ENCODE assay signal across 10 cellular contexts in the genomic region with DNA sequence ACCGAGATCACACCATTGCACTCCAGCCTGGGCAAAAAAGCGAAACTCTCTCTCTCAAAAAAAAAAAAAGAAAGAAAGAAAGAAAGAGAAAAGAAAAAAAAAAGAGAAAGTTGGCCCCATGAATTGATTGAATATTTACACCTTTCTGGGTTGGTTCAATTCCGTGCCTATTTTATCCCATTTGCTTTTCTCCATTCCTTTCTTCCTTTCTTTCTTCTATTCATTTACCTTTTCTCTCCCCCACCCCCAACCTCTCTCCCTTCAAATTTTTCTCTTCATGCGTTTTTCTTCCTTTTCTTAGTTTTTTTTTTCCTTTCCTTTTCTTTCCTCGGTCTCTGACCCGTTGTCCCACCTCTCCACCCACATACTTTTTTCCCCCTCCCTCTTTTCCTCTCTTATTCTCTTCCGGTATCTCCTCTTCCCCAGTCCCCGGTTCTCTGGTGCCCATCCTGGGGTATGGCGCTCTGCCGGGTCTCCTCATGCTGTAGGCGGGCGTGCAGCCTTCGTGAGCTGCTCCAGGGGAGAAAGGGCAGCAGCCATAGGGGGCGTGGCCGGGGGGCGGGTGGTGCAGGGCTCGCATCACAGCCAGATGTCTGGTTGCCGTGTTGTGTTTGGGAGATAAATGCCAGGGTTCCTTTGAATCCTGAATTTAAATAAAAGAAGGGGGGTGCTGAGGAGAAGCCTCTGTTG. TPM values are rescaled to one million over a fixed set of nuclear protein-coding genes. Genes with fewer than 3 reads are reported as not detected.
DNase-seq lines count a peak whose midpoint lies in the region; ATAC-seq, FAIRE-seq and TF ChIP-seq lines count a peak whose summit lies in the region.
"Had no signal": no experiment of that assay in that cellular context is flagged by ENCODE, and none has a peak within 500 bp of the region (broad histone marks: within the 10 kb centered on the region; RNA-seq: fewer than 3 reads in every experiment).

No MANE protein-coding gene starts in this region.

- no peaks in the 10 kb centered on the region for H3K9me2 ChIP-seq in OCI-LY7 (ENCODE audit: insufficient read depth, low read length)

- H3K27me3 ChIP-seq in left ventricle myocardium inferior (ENCODE audit: low read depth): peaks cover 94% of the 10 kb centered on the region
- peaks cover 0 to 10% of the 10 kb centered on the region in 2 donors for H3K27me3 ChIP-seq in small intestine (ENCODE audit: control insufficient read depth in 2 of 2, insufficient read depth in 2 of 2, low read length in 2 of 2)

- no peak for ATAC-seq in HG02571 (IDR thresholded peaks at IDR 0.05; ENCODE audit: unreplicated experiment)

- no peaks in the 10 kb centered on the region for H3K4me1 ChIP-seq in OCI-LY7 (ENCODE audit: insufficient read depth, low read length, poor library complexity, severe bottlenecking)
- H3K4me1 ChIP-seq in left ventricle myocardium inferior: peaks cover 52% of the 10 kb centered on the region
- peaks cover 0 to 6% of the 10 kb centered on the region in 2 donors for H3K4me1 ChIP-seq in small intestine (ENCODE audit: control insufficient read depth in 2 of 2, insufficient read depth in 1 of 2, low read depth in 1 of 2, low read length in 1 of 2)

- TF ChIP-seq CTCF in OCI-LY7 (conservative IDR thresholded peaks at IDR 0.05; ENCODE audit: low read length) (no peak), left ventricle myocardium inferior (IDR thresholded peaks at IDR 0.05; ENCODE audit: borderline replicate concordance) (no peak)

- H3K27ac ChIP-seq in OCI-LY7 (ENCODE audit: low read depth, low read length, poor library complexity, severe bottlenecking) (no peak overlapping the region), left ventricle myocardium inferior (replicated peaks) (peak overlapping the region; percentile 30), small intestine (ENCODE audit: low read depth in 1 of 2, low read length in 1 of 2) (no peak overlapping the region)

- no peak for FAIRE-seq in small intestine (lab: Jason Lieb, UNC)
- FAIRE-seq: colon had no signal

- BruUV-seq in OCI-LY7 (replicated peaks; lab: Mats Ljungman, UMichigan): no TSS peak

- POLR2A ChIA-PET in OCI-LY7 (lab: Charles Lee): interaction anchor here (0.6 kb wide), 1 partner anchor 56 kb away, joined by 4 read pairs; the partner anchor contains the start of gene PPP1R9B

- WGBS in small intestine, 3 donors: 15 to 18% (median 18%) methylated on average over 18 of the region's 18 CpGs

- intact Hi-C loops in OCI-LY7 (cut with micrococcal nuclease; ENCODE audit: unreplicated experiment) (no loop called here), left ventricle myocardium inferior (cut with micrococcal nuclease) (no loop called here)

- peak; percentile 29 for DNase-seq in activated CD4-positive, CD25-positive, alpha-beta regulatory T cell treated with anti-CD3 and anti-CD28 coated beads, Interleukin-2, amount 50 U/mL, for 72 hours
- DNase-seq in activated CD4-positive, CD25-positive, alpha-beta regulatory T cell (lab: John Stamatoyannopoulos, UW): no peak
- DNase-seq in OCI-LY7 (ENCODE audit: low spot score): no peak
- peak; percentile 57 for DNase-seq in left ventricle myocardium inferior
- peak; percentile 53 for DNase-seq in stimulated activated CD8-positive, alpha-beta memory T cell treated with anti-CD3 and anti-CD28 coated beads, Interleukin-4, amount 100 ng/mL, for 48 hours
- DNase-seq in small intestine: no peak
- DNase-seq in HuH-7 (ENCODE audit: low spot score): no peak

- CTCF ChIA-PET in OCI-LY7 (lab: Charles Lee; ENCODE audit: unreplicated experiment): no interaction called here

- no peaks in the 10 kb centered on the region for H4K20me1 ChIP-seq in OCI-LY7 (ENCODE audit: insufficient read depth, low read length)

- peak overlapping the region; percentile 48; the same call in 1 of the 2 replicates for H3K4me2 ChIP-seq in OCI-LY7 (ENCODE audit: low read length)

- H3K4me3 ChIP-seq in OCI-LY7 (ENCODE audit: low read depth, low read length, poor library complexity, severe bottlenecking) (no peak overlapping the region), left ventricle myocardium inferior (no peak overlapping the region), small intestine (ENCODE audit: low read depth in 1 of 2, low read length in 2 of 2) (no peak overlapping the region)

- H2AFZ ChIP-seq in OCI-LY7 (ENCODE audit: low read length): no peak overlapping the region

- H3K36me3 ChIP-seq in OCI-LY7 (ENCODE audit: insufficient read depth, low read length) (no peaks in the 10 kb centered on the region), left ventricle myocardium inferior (no peaks in the 10 kb centered on the region), small intestine (ENCODE audit: control insufficient read depth in 2 of 2, insufficient read depth in 2 of 2, low read length in 2 of 2) (no peaks in the 10 kb centered on the region)

- no peaks in the 10 kb centered on the region for H3K9me3 ChIP-seq in OCI-LY7 (ENCODE audit: low read length)
- no peaks in the 10 kb centered on the region for H3K9me3 ChIP-seq in left ventricle myocardium inferior (replicated peaks)
- H3K9me3 ChIP-seq in small intestine (ENCODE audit: control insufficient read depth, low read depth): no peaks in the 10 kb centered on the region

- H3K79me2 ChIP-seq in OCI-LY7 (ENCODE audit: insufficient read depth, low read depth, low read length): no peaks in the 10 kb centered on the region

RNA-seq across cellular contexts. Expression of gene COL1A1, which starts 5.3 kb away (rescaled TPM):
- not detected in 2 replicates for total RNA-seq in OCI-LY7 (2014; rRNA removed; shearing (Covaris generic))
- total RNA-seq in OCI-LY7 (2022): not detected in 2 replicates
- 45.8 TPM for total RNA-seq in left ventricle myocardium inferior
- 10 to 100 TPM in 1 of 3 donors, 1 to 10 TPM in 2; 2.2 to 51.6 (median 2.7) TPM for polyA plus RNA-seq in small intestine

RNA-seq across cellular contexts. Expression of gene SGCA, which starts 40.9 kb away (rescaled TPM):
- total RNA-seq in OCI-LY7 (2014; rRNA removed; shearing (Covaris generic)): 0.57 TPM in 1 of 2 replicates, not detected in the other
- total RNA-seq in OCI-LY7 (2022) (1.1 TPM in 1 of 2 replicates, not detected in the other), left ventricle myocardium inferior (137 TPM)
- polyA plus RNA-seq in small intestine: 1 to 10 TPM in 2 of 3 donors, not detected in 1; 5.0 to 6.2 TPM
- total RNA-seq: pulmonary artery endothelial cell had no signal

RNA-seq across cellular contexts. Expression of gene PPP1R9B, which starts 56.3 kb away (rescaled TPM):
- 45.3 and 73.2 TPM in 2 replicates for total RNA-seq in OCI-LY7 (2014; rRNA removed; shearing (Covaris generic))
- total RNA-seq in OCI-LY7 (2022) (73.9 and 87.0 TPM in 2 replicates), left ventricle myocardium inferior (33.0 TPM)
- polyA plus RNA-seq in small intestine: 10 to 100 TPM; 14.1 to 25.7 (median 17.4) TPM

Comparison
In these comparisons a context has a peak if more than half of its experiments do, and no peak if none do; other contexts are left out.
1. DNase-seq: peak in activated CD4-positive, CD25-positive, alpha-beta regulatory T cell treated with anti-CD3 and anti-CD28 coated beads, Interleukin-2, amount 50 U/mL, for 72 hours (single experiment), left ventricle myocardium inferior (single experiment) and stimulated activated CD8-positive, alpha-beta memory T cell treated with anti-CD3 and anti-CD28 coated beads, Interleukin-4, amount 100 ng/mL, for 48 hours (single experiment); none in activated CD4-positive, CD25-positive, alpha-beta regulatory T cell (0 of 4), OCI-LY7 (single experiment), small intestine (single experiment) and HuH-7 (single experiment).
2. RNA of gene COL1A1, which starts 5.3 kb away (total RNA-seq): 45.8 TPM in left ventricle myocardium inferior (single experiment); not detected in OCI-LY7; every median in the first group is over 10 times any median in the second.
3. RNA of gene SGCA, which starts 40.9 kb away (total RNA-seq): 137 TPM in left ventricle myocardium inferior (single experiment); 0.57 to 1.1 TPM in OCI-LY7; every median in the first group is over 10 times any median in the second.